In genomic region chr16:70270176-70270575, GRCh38 we compare ENCODE assay signal across 32 cellular contexts.
"Had no signal": no experiment of that assay in that cellular context is flagged by ENCODE, and none has a peak within 500 bp of the region (broad histone marks: within the 10 kb centered on the region; RNA-seq: fewer than 3 reads in every experiment).

No MANE protein-coding gene starts in this region.

- H3K27ac ChIP-seq: RWPE1, SJCRH30, SK-N-MC had no signal

- H3K9me3 ChIP-seq: MG63, SJCRH30 had no signal

- H3K36me3 Mint-ChIP-seq: activated naive CD8-positive, alpha-beta T cell had no signal

- H3K27me3 ChIP-seq: MG63, SJCRH30 had no signal

- H3K27ac Mint-ChIP-seq: activated CD4-positive, alpha-beta memory T cell treated with anti-CD3 and anti-CD28 coated beads, Interleukin-2, amount 10 ng/mL, durations not matched to agents 7 days and 5 days; activated CD8-positive, alpha-beta memory T cell treated with anti-CD3 and anti-CD28 coated beads, Interleukin-2, amount 10 ng/mL, durations not matched to agents 7 days and 5 days; activated naive CD4-positive, alpha-beta T cell treated with anti-CD3 and anti-CD28 coated beads, Interleukin-2, amount 10 ng/mL, durations not matched to agents 7 days and 5 days; activated naive CD8-positive, alpha-beta T cell; activated naive CD8-positive, alpha-beta T cell treated with anti-CD3 and anti-CD28 coated beads, Interleukin-2, amount 50 U/mL, for 24 hours had no signal

- H3K27me3 Mint-ChIP-seq: activated CD4-positive, alpha-beta memory T cell treated with anti-CD3 and anti-CD28 coated beads, Interleukin-2, amount 10 ng/mL, durations not matched to agents 7 days and 5 days; activated CD8-positive, alpha-beta memory T cell treated with anti-CD3 and anti-CD28 coated beads, Interleukin-2, amount 10 ng/mL, durations not matched to agents 7 days and 5 days; activated naive CD4-positive, alpha-beta T cell treated with anti-CD3 and anti-CD28 coated beads, Interleukin-2, amount 10 ng/mL, durations not matched to agents 7 days and 5 days; activated naive CD8-positive, alpha-beta T cell; activated naive CD8-positive, alpha-beta T cell treated with anti-CD3 and anti-CD28 coated beads, Interleukin-2, amount 50 U/mL, for 24 hours had no signal

- H3K4me3 ChIP-seq: MG63, SJCRH30, SK-N-MC had no signal

- H3K4me1 Mint-ChIP-seq: activated CD8-positive, alpha-beta memory T cell treated with anti-CD3 and anti-CD28 coated beads, Interleukin-2, amount 10 ng/mL, durations not matched to agents 7 days and 5 days; activated naive CD4-positive, alpha-beta T cell treated with anti-CD3 and anti-CD28 coated beads, Interleukin-2, amount 10 ng/mL, durations not matched to agents 7 days and 5 days; activated naive CD8-positive, alpha-beta T cell treated with anti-CD3 and anti-CD28 coated beads, Interleukin-2, amount 50 U/mL, for 24 hours; brain had no signal

- ATAC-seq: activated CD4-positive, CD25-positive, alpha-beta regulatory T cell treated with anti-CD3 and anti-CD28 coated beads, Interleukin-2, amount 50 U/mL, for 24 hours; activated CD8-positive, alpha-beta memory T cell treated with anti-CD3 and anti-CD28 coated beads, Interleukin-2, amount 10 ng/mL, durations not matched to agents 7 days and 5 days; activated naive CD8-positive, alpha-beta T cell treated with anti-CD3 and anti-CD28 coated beads, Interleukin-2, amount 50 U/mL, for 24 hours; PC-3 had no signal

- H3K4me1 ChIP-seq: SJCRH30 had no signal

- DNase-seq: activated CD4-positive, alpha-beta memory T cell treated with anti-CD3 and anti-CD28 coated beads, Interleukin-2, amount 10 ng/mL, durations not matched to agents 7 days and 5 days; activated CD4-positive, alpha-beta T cell treated with anti-CD3 and anti-CD28 coated beads for 4 hours; activated CD8-positive, alpha-beta memory T cell treated with anti-CD3 and anti-CD28 coated beads for 24 hours; activated CD8-positive, alpha-beta memory T cell treated with anti-CD3 and anti-CD28 coated beads, Interleukin-2, amount 10 ng/mL, durations not matched to agents 7 days and 5 days; activated CD8-positive, alpha-beta memory T cell treated with anti-CD3 and anti-CD28 coated beads, Interleukin-2, amount 50 U/mL, for 48 hours; activated effector memory CD4-positive, alpha-beta T cell treated with Interleukin-2 at 50 U/mL for 16 hours; activated naive CD4-positive, alpha-beta T cell treated with anti-CD3 and anti-CD28 coated beads, Interleukin-2, amount 10 ng/mL, durations not matched to agents 7 days and 5 days; activated naive CD8-positive, alpha-beta T cell treated with anti-CD3 and anti-CD28 coated beads, Interleukin-2, amount 50 U/mL, for 24 hours; activated T-cell treated with anti-CD3 and anti-CD28 coated beads, Interleukin-2, amount 50 U/mL, for 48 hours; anterior cingulate cortex; central memory CD4-positive, alpha-beta T cell; Kasumi-1; MG63; NCI-H1048; NCI-H146; NCI-H187; NCI-H2029 treated with DMSO at 0.1 percent for 48 hours; NCI-H2107; NCI-H2171; NCI-H510A; NCI-H526; NCI-H748 treated with DMSO at 0.1 percent for 48 hours; NK-92 treated with Interleukin-12 subunit alpha and Interleukin-12 subunit beta, amount 100 ng/mL, for 24 hours; PC-3; SHP77; SJCRH30; T1000 had no signal

- H3K4me3 Mint-ChIP-seq: activated CD4-positive, alpha-beta memory T cell treated with anti-CD3 and anti-CD28 coated beads, Interleukin-2, amount 10 ng/mL, durations not matched to agents 7 days and 5 days; activated CD8-positive, alpha-beta memory T cell treated with anti-CD3 and anti-CD28 coated beads, Interleukin-2, amount 10 ng/mL, durations not matched to agents 7 days and 5 days; activated naive CD4-positive, alpha-beta T cell treated with anti-CD3 and anti-CD28 coated beads, Interleukin-2, amount 10 ng/mL, durations not matched to agents 7 days and 5 days; activated naive CD8-positive, alpha-beta T cell; activated naive CD8-positive, alpha-beta T cell treated with anti-CD3 and anti-CD28 coated beads, Interleukin-2, amount 50 U/mL, for 24 hours; brain had no signal

- H3K9me3 Mint-ChIP-seq: activated CD4-positive, alpha-beta memory T cell treated with anti-CD3 and anti-CD28 coated beads, Interleukin-2, amount 10 ng/mL, durations not matched to agents 7 days and 5 days; activated naive CD4-positive, alpha-beta T cell treated with anti-CD3 and anti-CD28 coated beads, Interleukin-2, amount 10 ng/mL, durations not matched to agents 7 days and 5 days; activated naive CD8-positive, alpha-beta T cell treated with anti-CD3 and anti-CD28 coated beads, Interleukin-2, amount 50 U/mL, for 24 hours; brain had no signal
